ENCODE assay signal across 10 cellular contexts in the genomic region with DNA sequence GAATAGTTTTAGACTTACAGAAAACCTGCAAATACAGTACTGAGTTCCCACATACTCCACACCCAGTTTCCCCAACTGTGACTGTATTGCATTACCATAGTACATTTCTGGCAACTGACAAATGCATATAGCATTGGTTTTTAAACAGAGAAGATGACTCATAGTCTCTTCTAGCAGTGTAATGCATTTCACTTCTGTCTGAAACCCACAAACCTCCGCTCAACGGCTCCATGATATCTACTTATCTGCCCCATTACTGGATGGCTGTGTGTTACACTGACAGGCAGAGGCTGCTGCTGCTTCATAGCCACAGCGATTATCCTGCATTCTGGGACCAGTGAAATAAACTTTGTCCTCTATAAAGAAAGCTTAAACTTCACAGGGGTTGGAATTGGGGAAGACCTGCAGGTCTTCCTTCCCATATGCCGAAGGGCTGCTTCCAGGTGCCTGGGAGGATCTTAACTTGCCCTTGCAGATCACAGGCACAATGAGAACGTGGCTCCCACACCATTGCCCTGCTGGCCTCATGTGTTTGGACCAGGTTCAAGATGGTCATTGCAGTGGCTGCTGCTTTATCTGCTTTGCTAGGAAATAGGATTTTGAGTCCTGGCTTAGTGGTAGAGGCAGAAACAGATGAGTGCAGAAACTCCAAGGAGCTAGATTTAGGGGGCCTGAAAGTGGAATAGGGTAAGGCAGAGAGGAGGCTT.
DNase-seq lines count a peak whose midpoint lies in the region; ATAC-seq, FAIRE-seq and TF ChIP-seq lines count a peak whose summit lies in the region.
"Had no signal": no experiment of that assay in that cellular context is flagged by ENCODE, and none has a peak within 500 bp of the region (broad histone marks: within the 10 kb centered on the region; RNA-seq: fewer than 3 reads in every experiment).

No MANE protein-coding gene starts in this region.

- no peak overlapping the region for H3K4me3 ChIP-seq in hepatocyte
- no peak overlapping the region for H3K4me3 ChIP-seq in vagina
- H3K4me3 ChIP-seq: upper lobe of right lung had no signal

- CTCF ChIA-PET in activated CD4-positive, alpha-beta memory T cell treated with anti-CD3 and anti-CD28 coated beads for 36 hours (lab: Charles Lee) = no interaction called here

- H3K9me3 Mint-ChIP-seq in activated CD4-positive, alpha-beta memory T cell treated with anti-CD3 and anti-CD28 coated beads for 36 hours = no peaks in the 10 kb centered on the region

- H3K27me3 ChIP-seq in hepatocyte (no peaks in the 10 kb centered on the region), vagina (no peaks in the 10 kb centered on the region)
- H3K27me3 ChIP-seq: upper lobe of right lung had no signal

- H3K9me2 ChIP-seq in hepatocyte (replicated peaks; ENCODE audit: insufficient read depth) = no peaks in the 10 kb centered on the region

- no peaks in the 10 kb centered on the region for H3K27me3 Mint-ChIP-seq in activated CD4-positive, alpha-beta memory T cell treated with anti-CD3 and anti-CD28 coated beads for 36 hours

- H3K79me2 ChIP-seq in hepatocyte = no peaks in the 10 kb centered on the region

- no peak overlapping the region for H3K4me2 ChIP-seq in hepatocyte

- H3K9me3 ChIP-seq in hepatocyte (ENCODE audit: low read depth) (no peaks in the 10 kb centered on the region), vagina (no peaks in the 10 kb centered on the region)
- H3K9me3 ChIP-seq: upper lobe of right lung had no signal

- H3K27ac ChIP-seq in hepatocyte (peak overlapping the region; percentile 4), vagina (no peak overlapping the region)
- H3K27ac ChIP-seq: upper lobe of right lung had no signal

- in situ Hi-C loops in KBM-7 (cut with MboI; ENCODE audit: low pct_unique_long_range_greater_than_20kb, low sequenced_read_pairs) = no loop called here

- intact Hi-C loops in activated CD4-positive, alpha-beta memory T cell treated with anti-CD3 and anti-CD28 coated beads for 36 hours (cut with micrococcal nuclease) = no loop called here
- intact Hi-C loops in vagina (cut with DNase I) = no loop called here

- no peaks in the 10 kb centered on the region for H3K36me3 Mint-ChIP-seq in activated CD4-positive, alpha-beta memory T cell treated with anti-CD3 and anti-CD28 coated beads for 36 hours

- H3K36me3 ChIP-seq in hepatocyte (replicated peaks; ENCODE audit: insufficient read depth, low read depth) (no peaks in the 10 kb centered on the region), vagina (no peaks in the 10 kb centered on the region)
- H3K36me3 ChIP-seq: upper lobe of right lung had no signal

- no peak overlapping the region for H2AFZ ChIP-seq in hepatocyte

- WGBS in hepatocyte (ENCODE audit: low lambda C conversion rate, missing lambda C conversion rate) = 56% methylated on average over 5 of the region's 5 CpGs

- FAIRE-seq in RCC 7860 (lab: Jason Lieb, UNC) = no peak

- no peak overlapping the region for H3K27ac Mint-ChIP-seq in activated CD4-positive, alpha-beta memory T cell treated with anti-CD3 and anti-CD28 coated beads for 36 hours

- POLR2A ChIA-PET in activated CD4-positive, alpha-beta memory T cell treated with anti-CD3 and anti-CD28 coated beads for 36 hours (lab: Charles Lee) = no interaction called here

- TF ChIP-seq POLR2A in vagina (IDR thresholded peaks at IDR 0.05) = no peak

- DNase-seq in RCC 7860 (ENCODE audit: low spot score) = peak; percentile 58
- peak; percentile 62 for DNase-seq in hepatocyte (ENCODE audit: low spot score)
- DNase-seq in KBM-7 = no peak
- no peak for DNase-seq in stimulated activated CD4-positive, alpha-beta T cell treated with anti-CD3 and anti-CD28 coated beads, Interleukin-12 subunit alpha, Interleukin-12 subunit beta, amount 100 ng/mL, for 4 hours
- no peak for DNase-seq in activated CD4-positive, alpha-beta memory T cell treated with anti-CD3 and anti-CD28 coated beads for 36 hours
- DNase-seq in vagina (ENCODE audit: extremely low spot score in 2 of 2) = no peak
- DNase-seq: effector CD8-positive, alpha-beta T cell; upper lobe of right lung had no signal

- no peaks in the 10 kb centered on the region for H4K20me1 ChIP-seq in hepatocyte (ENCODE audit: insufficient read depth, poor library complexity, severe bottlenecking)

- H3K4me1 Mint-ChIP-seq in activated CD4-positive, alpha-beta memory T cell treated with anti-CD3 and anti-CD28 coated beads for 36 hours (ENCODE audit: low read depth) = no peaks in the 10 kb centered on the region

- peak; percentile 81 for ATAC-seq in GM18519 (IDR thresholded peaks at IDR 0.05; ENCODE audit: low FRiP score, unreplicated experiment)
- peak; percentile 82 for ATAC-seq in HG03060 (IDR thresholded peaks at IDR 0.05; ENCODE audit: low read depth, unreplicated experiment)
- ATAC-seq: upper lobe of right lung had no signal

- H3K4me3 Mint-ChIP-seq in activated CD4-positive, alpha-beta memory T cell treated with anti-CD3 and anti-CD28 coated beads for 36 hours = no peak overlapping the region

- TF ChIP-seq CTCF in hepatocyte (IDR thresholded peaks at IDR 0.05; ENCODE audit: poor library complexity) (no peak), vagina (IDR thresholded peaks at IDR 0.05) (no peak)

- peaks cover 6% of the 10 kb centered on the region for H3K4me1 ChIP-seq in hepatocyte (ENCODE audit: insufficient read depth)
- no peaks in the 10 kb centered on the region for H3K4me1 ChIP-seq in vagina
- H3K4me1 ChIP-seq: upper lobe of right lung had no signal

Comparison
In these comparisons a context has a peak if more than half of its experiments do, and no peak if none do; other contexts are left out.
1. DNase-seq: peak in RCC 7860 (single experiment) and hepatocyte (single experiment); none in KBM-7 (single experiment), stimulated activated CD4-positive, alpha-beta T cell treated with anti-CD3 and anti-CD28 coated beads, Interleukin-12 subunit alpha, Interleukin-12 subunit beta, amount 100 ng/mL, for 4 hours (single experiment), activated CD4-positive, alpha-beta memory T cell treated with anti-CD3 and anti-CD28 coated beads for 36 hours (single experiment) and vagina (0 of 2).